In the genomic region with DNA sequence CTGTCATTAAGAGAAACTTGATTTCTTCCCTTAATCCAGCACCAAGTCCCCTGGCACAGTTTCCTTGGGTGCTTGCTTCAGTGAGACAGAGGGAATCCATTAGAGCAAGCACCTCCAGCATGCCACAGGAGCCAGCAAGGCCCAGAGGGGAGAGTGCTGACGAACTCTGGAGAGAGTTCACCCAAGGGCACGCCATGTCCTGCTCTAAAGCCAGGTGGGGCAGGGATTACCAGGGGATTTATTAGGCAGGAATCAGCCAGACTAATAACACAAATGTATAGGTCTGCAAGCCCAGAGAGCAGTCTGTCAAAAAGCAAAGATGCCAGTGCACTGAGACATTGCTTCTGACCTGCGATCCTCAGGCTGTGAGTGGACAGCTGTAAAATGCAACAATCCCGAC, we compare ENCODE assay signal across 27 cellular contexts.
"Had no signal": no experiment of that assay in that cellular context is flagged by ENCODE, and none has a peak within 500 bp of the region (broad histone marks: within the 10 kb centered on the region; RNA-seq: fewer than 3 reads in every experiment).

No MANE protein-coding gene starts in this region.

- H3K27ac Mint-ChIP-seq: activated CD4-positive, alpha-beta memory T cell treated with anti-CD3 and anti-CD28 coated beads, Interleukin-2, amount 10 ng/mL, durations not matched to agents 7 days and 5 days; activated CD4-positive, alpha-beta T cell treated with anti-CD3 and anti-CD28 coated beads, Interleukin-2, amount 10 ng/mL, durations not matched to agents 7 days and 5 days; activated naive CD4-positive, alpha-beta T cell treated with anti-CD3 and anti-CD28 coated beads, Interleukin-2, amount 10 ng/mL, durations not matched to agents 7 days and 5 days; activated naive CD4-positive, alpha-beta T cell treated with anti-CD3 and anti-CD28 coated beads, Interleukin-2, amount 50 U/mL, for 72 hours; activated naive CD8-positive, alpha-beta T cell treated with anti-CD3 and anti-CD28 coated beads, Interleukin-2, amount 10 ng/mL, durations not matched to agents 7 days and 5 days; activated T-cell treated with anti-CD3 and anti-CD28 coated beads, Interleukin-2, amount 50 U/mL, for 24 hours; activated T-cell treated with anti-CD3 and anti-CD28 coated beads, Interleukin-2, amount 50 U/mL, for 72 hours; dendritic cell treated with granulocyte-macrophage colony-stimulating factor and Interleukin-4, amounts not matched to agents 40 ng/mL and 50 ng/mL, for 4 days; endodermal cell; WTC11 had no signal

- H3K36me3 ChIP-seq: brain microvascular endothelial cell, esophagus squamous epithelium, gastroesophageal sphincter, heart right ventricle had no signal

- ATAC-seq: activated naive CD4-positive, alpha-beta T cell treated with anti-CD3 and anti-CD28 coated beads, Interleukin-2, amount 50 U/mL, for 72 hours; activated T-cell treated with anti-CD3 and anti-CD28 coated beads, Interleukin-2, amount 50 U/mL, for 72 hours; gastroesophageal sphincter; heart right ventricle; WTC11 had no signal

- H3K4me3 ChIP-seq: coronary artery, dorsolateral prefrontal cortex, esophagus squamous epithelium, gastroesophageal sphincter, heart right ventricle had no signal

- H3K9me3 Mint-ChIP-seq: activated CD4-positive, alpha-beta memory T cell treated with anti-CD3 and anti-CD28 coated beads, Interleukin-2, amount 10 ng/mL, durations not matched to agents 7 days and 5 days; activated CD4-positive, alpha-beta T cell treated with anti-CD3 and anti-CD28 coated beads, Interleukin-2, amount 10 ng/mL, durations not matched to agents 7 days and 5 days; activated naive CD4-positive, alpha-beta T cell treated with anti-CD3 and anti-CD28 coated beads, Interleukin-2, amount 10 ng/mL, durations not matched to agents 7 days and 5 days; activated naive CD4-positive, alpha-beta T cell treated with anti-CD3 and anti-CD28 coated beads, Interleukin-2, amount 50 U/mL, for 72 hours; activated naive CD8-positive, alpha-beta T cell treated with anti-CD3 and anti-CD28 coated beads, Interleukin-2, amount 10 ng/mL, durations not matched to agents 7 days and 5 days; activated T-cell treated with anti-CD3 and anti-CD28 coated beads, Interleukin-2, amount 50 U/mL, for 24 hours; activated T-cell treated with anti-CD3 and anti-CD28 coated beads, Interleukin-2, amount 50 U/mL, for 72 hours; central memory CD8-positive, alpha-beta T cell; dendritic cell treated with granulocyte-macrophage colony-stimulating factor and Interleukin-4, amounts not matched to agents 40 ng/mL and 50 ng/mL, for 4 days; endodermal cell; WTC11 had no signal

- H3K36me3 Mint-ChIP-seq: activated naive CD4-positive, alpha-beta T cell treated with anti-CD3 and anti-CD28 coated beads, Interleukin-2, amount 10 ng/mL, durations not matched to agents 7 days and 5 days; activated naive CD4-positive, alpha-beta T cell treated with anti-CD3 and anti-CD28 coated beads, Interleukin-2, amount 50 U/mL, for 72 hours; activated naive CD8-positive, alpha-beta T cell treated with anti-CD3 and anti-CD28 coated beads, Interleukin-2, amount 10 ng/mL, durations not matched to agents 7 days and 5 days; WTC11 had no signal

- H3K4me1 ChIP-seq: gastroesophageal sphincter, heart right ventricle had no signal

- H3K27ac ChIP-seq: brain microvascular endothelial cell, coronary artery, dorsolateral prefrontal cortex, esophagus squamous epithelium, gastroesophageal sphincter, heart right ventricle had no signal

- H3K4me3 Mint-ChIP-seq: activated CD4-positive, alpha-beta memory T cell treated with anti-CD3 and anti-CD28 coated beads, Interleukin-2, amount 10 ng/mL, durations not matched to agents 7 days and 5 days; activated CD4-positive, alpha-beta T cell treated with anti-CD3 and anti-CD28 coated beads, Interleukin-2, amount 10 ng/mL, durations not matched to agents 7 days and 5 days; activated naive CD4-positive, alpha-beta T cell treated with anti-CD3 and anti-CD28 coated beads, Interleukin-2, amount 10 ng/mL, durations not matched to agents 7 days and 5 days; activated naive CD8-positive, alpha-beta T cell treated with anti-CD3 and anti-CD28 coated beads, Interleukin-2, amount 10 ng/mL, durations not matched to agents 7 days and 5 days; activated T-cell treated with anti-CD3 and anti-CD28 coated beads, Interleukin-2, amount 50 U/mL, for 24 hours; activated T-cell treated with anti-CD3 and anti-CD28 coated beads, Interleukin-2, amount 50 U/mL, for 72 hours; central memory CD8-positive, alpha-beta T cell; dendritic cell treated with granulocyte-macrophage colony-stimulating factor and Interleukin-4, amounts not matched to agents 40 ng/mL and 50 ng/mL, for 4 days; endodermal cell; WTC11 had no signal

- DNase-seq: activated CD4-positive, alpha-beta memory T cell treated with anti-CD3 and anti-CD28 coated beads, Interleukin-2, amount 10 ng/mL, durations not matched to agents 7 days and 5 days; activated CD4-positive, alpha-beta T cell treated with anti-CD3 and anti-CD28 coated beads for 1 hour; activated CD4-positive, alpha-beta T cell treated with anti-CD3 and anti-CD28 coated beads for 4 hours; activated CD4-positive, alpha-beta T cell treated with anti-CD3 and anti-CD28 coated beads, Interleukin-2, amount 10 ng/mL, durations not matched to agents 7 days and 5 days; activated CD4-positive, alpha-beta T cell treated with anti-CD3 and anti-CD28 coated beads, Interleukin-2, amount 50 U/mL, for 4 hours; activated CD8-positive, alpha-beta memory T cell treated with anti-CD3 and anti-CD28 coated beads, Interleukin-2, amount 50 U/mL, for 48 hours; activated gamma-delta T cell; activated naive CD4-positive, alpha-beta T cell; activated naive CD4-positive, alpha-beta T cell treated with anti-CD3 and anti-CD28 coated beads, Interleukin-2, amount 10 ng/mL, durations not matched to agents 7 days and 5 days; activated naive CD8-positive, alpha-beta T cell treated with anti-CD3 and anti-CD28 coated beads, Interleukin-2, amount 10 ng/mL, durations not matched to agents 7 days and 5 days; activated T-cell treated with anti-CD3 and anti-CD28 coated beads for 4 hours; activated T-cell treated with anti-CD3 and anti-CD28 coated beads, Interleukin-2, amount 50 U/mL, for 24 hours; activated T-cell treated with anti-CD3 and anti-CD28 coated beads, Interleukin-2, amount 50 U/mL, for 72 hours; brain microvascular endothelial cell; dorsolateral prefrontal cortex; effector memory CD4-positive, alpha-beta T cell; endodermal cell; esophagus squamous epithelium; foreskin melanocyte; heart right ventricle; T-helper 2 cell had no signal

- H3K27me3 Mint-ChIP-seq: activated CD4-positive, alpha-beta memory T cell treated with anti-CD3 and anti-CD28 coated beads, Interleukin-2, amount 10 ng/mL, durations not matched to agents 7 days and 5 days; dendritic cell treated with granulocyte-macrophage colony-stimulating factor and Interleukin-4, amounts not matched to agents 40 ng/mL and 50 ng/mL, for 4 days had no signal

- H3K9me3 ChIP-seq: esophagus squamous epithelium, gastroesophageal sphincter, heart right ventricle had no signal

- H3K4me1 Mint-ChIP-seq: central memory CD8-positive, alpha-beta T cell; endodermal cell; WTC11 had no signal

- H3K27me3 ChIP-seq: brain microvascular endothelial cell had no signal
